Comparison of ENCODE assay signal across 9 cellular contexts in genomic region chr11:37946155-37946766, GRCh38.
A peak's percentile ranks its signal among the peaks of the same experiment; 100 is the strongest.
DNase-seq lines count a peak whose midpoint lies in the region; ATAC-seq, FAIRE-seq and TF ChIP-seq lines count a peak whose summit lies in the region.
"Had no signal": no experiment of that assay in that cellular context is flagged by ENCODE, and none has a peak within 500 bp of the region (broad histone marks: within the 10 kb centered on the region; RNA-seq: fewer than 3 reads in every experiment).

No MANE protein-coding gene starts in this region.

- H3K9me3 ChIP-seq in H9 (ENCODE audit: control insufficient read depth, low read depth, low read length), result no peaks in the 10 kb centered on the region
- no peaks in the 10 kb centered on the region; the same call in 1 of the 2 replicates for H3K9me3 ChIP-seq in K562 (replicated peaks; ENCODE audit: control insufficient read depth, insufficient read depth, low read depth, low read length)

- no peak overlapping the region for H3K4me3 Mint-ChIP-seq in H9

- no peaks in the 10 kb centered on the region for H3K27me3 Mint-ChIP-seq in H9 (ENCODE audit: low read depth)

- no peaks in the 10 kb centered on the region for H3K9me1 ChIP-seq in K562 (ENCODE audit: control insufficient read depth, insufficient read depth, low read length)

- H3K36me3 ChIP-seq in K562 (ENCODE audit: control insufficient read depth, insufficient read depth, low read length), result no peaks in the 10 kb centered on the region
- no peaks in the 10 kb centered on the region for H3K36me3 ChIP-seq in mesendoderm (ENCODE audit: control insufficient read depth, insufficient read depth, low read length)

- no peak overlapping the region for H3T11ph ChIP-seq in H9 (ENCODE audit: low read length)

- H4K5ac ChIP-seq in H9 (ENCODE audit: insufficient read length, low read depth, low read length) (no peak overlapping the region), mesendoderm (ENCODE audit: low read length) (no peak overlapping the region)

- peaks cover 15 to 19% of the 10 kb centered on the region in 2 experiments for H3K9me3 Mint-ChIP-seq in H9

- BruUV-seq in K562 (replicated peaks; lab: Mats Ljungman, UMichigan), result no TSS peak

- no peak overlapping the region for H3K4ac ChIP-seq in H9 (ENCODE audit: low read depth, low read length)
- no peak overlapping the region for H3K4ac ChIP-seq in mesendoderm (ENCODE audit: low read depth, low read length)

- peak; percentile 67 for ATAC-seq in K562
- ATAC-seq in GM19467 (IDR thresholded peaks at IDR 0.05; ENCODE audit: unreplicated experiment), result no peak

- TF ChIP-seq CTCF in H9 (conservative IDR thresholded peaks at IDR 0.05), result peak; percentile 82
- TF ChIP-seq CTCF in K562 (IDR thresholded peaks at IDR 0.05 in 2 of 3, conservative IDR thresholded peaks at IDR 0.05 in 1 of 3; ENCODE audit: insufficient read depth in 2 of 3, low read depth in 1 of 3, low read length in 3 of 3), result peak; percentile 29 to 68 (median 58); a peak in 5 of 6 replicates

- peak; percentile 41 to 59; a peak in 2 of 4 replicates for TF ChIP-seq RAD21 in K562 (CRISPR knock-in tag; conservative IDR thresholded peaks at IDR 0.05 in 1 of 2, IDR thresholded peaks at IDR 0.05 in 1 of 2)

- H3K4me3 ChIP-seq in K562, result no peak overlapping the region
- no peak overlapping the region for H3K4me3 ChIP-seq in mesendoderm (ENCODE audit: low read length)

- H2BK5ac ChIP-seq in H9 (ENCODE audit: insufficient read length, low read length) (no peak overlapping the region), mesendoderm (ENCODE audit: low read length) (no peak overlapping the region)

- no peaks in the 10 kb centered on the region for H3K79me1 ChIP-seq in H9 (ENCODE audit: insufficient read depth, low read depth, low read length, poor library complexity, severe bottlenecking)
- no peaks in the 10 kb centered on the region for H3K79me1 ChIP-seq in mesendoderm (ENCODE audit: low read length)

- POLR2A ChIA-PET in K562 (lab: Yijun Ruan, JAX), result no interaction called here

- TF ChIP-seq EP300 in K562 (IDR thresholded peaks at IDR 0.05; ENCODE audit: low read length), result no peak

- H3K27me3 ChIP-seq in H9 (ENCODE audit: insufficient read depth, low read length) (no peaks in the 10 kb centered on the region), K562 (ENCODE audit: control insufficient read depth in 2 of 2, insufficient read depth in 2 of 2, low read length in 2 of 2) (no peaks in the 10 kb centered on the region), mesendoderm (ENCODE audit: insufficient read depth, low read length, poor library complexity) (no peaks in the 10 kb centered on the region)

- no peak overlapping the region for H3K23ac ChIP-seq in H9 (ENCODE audit: insufficient read length, low read depth, low read length)
- no peak overlapping the region for H3K23ac ChIP-seq in mesendoderm (ENCODE audit: low read length)

- in situ Hi-C loops in K562 (cut with MboI), result no loop called here

- no peaks in the 10 kb centered on the region for H3K79me2 ChIP-seq in H9 (ENCODE audit: insufficient read depth, low read length)
- H3K79me2 ChIP-seq in K562 (ENCODE audit: control insufficient read depth, insufficient read depth, low read length), result no peaks in the 10 kb centered on the region
- no peaks in the 10 kb centered on the region for H3K79me2 ChIP-seq in mesendoderm (ENCODE audit: control insufficient read depth, insufficient read depth, low read length)

- H2AK5ac ChIP-seq in H9 (ENCODE audit: insufficient read length, low read length) (no peak overlapping the region), mesendoderm (ENCODE audit: low read length) (no peak overlapping the region)

- H3K4me2 ChIP-seq in H9 (ENCODE audit: insufficient read depth, insufficient read length, low read length) (no peak overlapping the region), K562 (ENCODE audit: insufficient read depth, low read length) (no peak overlapping the region), mesendoderm (ENCODE audit: low read length) (no peak overlapping the region)

- peaks cover 0 to 26% (median 7%) of the 10 kb centered on the region in 3 experiments; a peak in 5 of 7 replicates for H3K36me3 Mint-ChIP-seq in H9 (ENCODE audit: insufficient read depth in 1 of 3, low read depth in 3 of 3)

- H3K56ac ChIP-seq in H9 (ENCODE audit: insufficient read length, low read depth, low read length) (no peak overlapping the region), mesendoderm (ENCODE audit: low read length) (no peak overlapping the region)

- no peak overlapping the region for H4K91ac ChIP-seq in H9 (ENCODE audit: insufficient read length, low read depth, low read length)

- H4K20me1 ChIP-seq in H9 (ENCODE audit: control insufficient read depth, insufficient read depth, insufficient read length) (no peaks in the 10 kb centered on the region), K562 (replicated peaks; ENCODE audit: control insufficient read depth, insufficient read depth, low read length) (no peaks in the 10 kb centered on the region)

- peaks cover 0 to 9% of the 10 kb centered on the region in 2 experiments; a peak in 2 of 4 replicates for H3K4me1 Mint-ChIP-seq in H9

- WGBS in H9 (ENCODE audit: extremely low coverage, insufficient read length, low lambda C conversion rate), result no CpG with 5 or more reads among the region's 4 CpGs
- WGBS in K562 (ENCODE audit: insufficient coverage, low coverage, missing lambda C conversion rate), result 6% methylated on average over 4 of the region's 4 CpGs
- no CpG with 5 or more reads among the region's 4 CpGs for WGBS in mesendoderm (ENCODE audit: extremely low coverage, insufficient coverage, low lambda C conversion rate)

- no peak for FAIRE-seq in K562 (lab: Jason Lieb, UNC)
- FAIRE-seq: A204.1 had no signal

- no peak overlapping the region for H3K14ac ChIP-seq in H9 (ENCODE audit: insufficient read depth, low read length)

- CTCF ChIA-PET in K562 (lab: Yijun Ruan, JAX; ENCODE audit: low intra/inter-chr PET ratio), result no interaction called here

- no peak for TF ChIP-seq POLR2A in K562 (conservative IDR thresholded peaks at IDR 0.05)

- no peaks in the 10 kb centered on the region for H3K23me2 ChIP-seq in H9 (ENCODE audit: insufficient read length, low read depth, low read length, poor library complexity, severe bottlenecking)

- H2BK15ac ChIP-seq in H9 (ENCODE audit: low read depth, low read length) (no peak overlapping the region), mesendoderm (replicated peaks; ENCODE audit: low read depth) (no peak overlapping the region)

- H2BK120ac ChIP-seq in H9 (ENCODE audit: low read depth, low read length, poor library complexity, severe bottlenecking) (no peak overlapping the region), mesendoderm (ENCODE audit: low read depth, low read length) (no peak overlapping the region)

- H4K8ac ChIP-seq in H9 (replicated peaks; ENCODE audit: insufficient read length, low read depth, low read length) (no peak overlapping the region), mesendoderm (ENCODE audit: low read depth, low read length) (no peak overlapping the region)

- H3K9ac ChIP-seq in H9 (ENCODE audit: extremely low read depth, insufficient read length, low read length) (no peak overlapping the region), K562 (ENCODE audit: insufficient read depth in 1 of 2, low read depth in 2 of 2, low read length in 2 of 2) (no peak overlapping the region), mesendoderm (ENCODE audit: low read length) (no peak overlapping the region)

- no peak overlapping the region for H3K18ac ChIP-seq in H9 (ENCODE audit: insufficient read length, low read depth, low read length)
- H3K18ac ChIP-seq in mesendoderm (ENCODE audit: low read length), result no peak overlapping the region

- H2BK20ac ChIP-seq in H9 (ENCODE audit: low read depth, low read length, poor library complexity, severe bottlenecking), result no peak overlapping the region

- no peak overlapping the region for H2AFZ ChIP-seq in H9 (ENCODE audit: low read length)
- no peak overlapping the region for H2AFZ ChIP-seq in K562 (ENCODE audit: low read depth, low read length)

- H3K4me1 ChIP-seq in H9 (ENCODE audit: insufficient read depth, low read length) (no peaks in the 10 kb centered on the region), K562 (replicated peaks in 1 of 2; ENCODE audit: control insufficient read depth in 2 of 2, insufficient read depth in 2 of 2, low read length in 2 of 2) (no peaks in the 10 kb centered on the region), mesendoderm (ENCODE audit: control insufficient read depth, low read depth, low read length) (no peaks in the 10 kb centered on the region)

- intact Hi-C loops in K562 (cut with micrococcal nuclease), result loop anchor here (1.0 kb wide), 1 partner anchor 845 kb away; no protein-coding TSS in a partner anchor

- H3K27ac Mint-ChIP-seq in H9, result no peak overlapping the region

- no peak overlapping the region for H2BK12ac ChIP-seq in H9 (ENCODE audit: insufficient read length, low read depth, low read length)

- DNase-seq in DMS 273 (lab: John Stamatoyannopoulos, UW; ENCODE audit: unreplicated experiment) (peak; percentile 44), DMS 273 treated with DMSO at 0.1 percent for 48 hours (lab: John Stamatoyannopoulos, UW) (no peak), H9 (peak; percentile 59), NCI-H1694 treated with DMSO at 0.1 percent for 48 hours (lab: John Stamatoyannopoulos, UW) (peak; percentile 6), K562 (ENCODE audit: extremely low read depth in 1 of 4, low spot score in 3 of 4) (peak in 3 of 4 experiments; percentile 7 to 46 (median 13)), mesendoderm (peak; percentile 83), GF-D8 (lab: John Stamatoyannopoulos, UW) (no peak)

- H3K27ac ChIP-seq in H9 (ENCODE audit: insufficient read length, low read depth, low read length), result no peak overlapping the region
- H3K27ac ChIP-seq in K562 (ENCODE audit: extremely low read depth, low read depth, low read length), result no peak overlapping the region
- no peak overlapping the region for H3K27ac ChIP-seq in mesendoderm (ENCODE audit: low read depth, low read length)

TF ChIP-seq in K562, 482 proteins besides CTCF, POLR2A, EP300 and RAD21 (continues in another document):
- TF ChIP-seq MYNN (IDR thresholded peaks at IDR 0.05), result no peak
- TF ChIP-seq MYNN (CRISPR knock-in tag; IDR thresholded peaks at IDR 0.05), result no peak
- TF ChIP-seq ATF1 (CRISPR knock-in tag; IDR thresholded peaks at IDR 0.05), result no peak
- TF ChIP-seq ATF1 (tag; IDR thresholded peaks at IDR 0.05), result no peak
- 0 out of 2 replicates have a peak, but pooled peaks have one; percentile 8 for TF ChIP-seq DEAF1 (CRISPR knock-in tag; IDR thresholded peaks at IDR 0.05)

Comparison
In these comparisons a context has a peak if more than half of its experiments do, and no peak if none do; other contexts are left out.
1. DNase-seq: peak in DMS 273 (single experiment), H9 (single experiment), NCI-H1694 treated with DMSO at 0.1 percent for 48 hours (single experiment), K562 (3 of 4) and mesendoderm (single experiment); none in DMS 273 treated with DMSO at 0.1 percent for 48 hours (single experiment) and GF-D8 (single experiment).